ENCODE assay signal across 8 cellular contexts in genomic region chr11:28110839-28111235, GRCh38. TPM values are rescaled to one million over a fixed set of nuclear protein-coding genes. Genes with fewer than 3 reads are reported as not detected.
DNase-seq lines count a peak whose midpoint lies in the region; ATAC-seq and TF ChIP-seq lines count a peak whose summit lies in the region.

No MANE protein-coding gene starts in this region.

- intact Hi-C loops in PC-9 (cut with micrococcal nuclease; ENCODE audit: unreplicated experiment): no loop called here

- peak overlapping the region; percentile 74 for H3K4me2 ChIP-seq in DND-41 (ENCODE audit: insufficient read depth, low read length)
- peak overlapping the region; percentile 88 for H3K4me2 ChIP-seq in PC-9
- H3K4me2 ChIP-seq in parathyroid adenoma (ENCODE audit: low read length): peak overlapping the region; percentile 16

- H3K79me2 ChIP-seq in DND-41 (ENCODE audit: insufficient read depth, low read length) (peaks cover 88% of the 10 kb centered on the region), PC-9 (ENCODE audit: low read depth) (peaks cover 61% of the 10 kb centered on the region), parathyroid adenoma (peaks cover 4% of the 10 kb centered on the region)

- H3K9me3 ChIP-seq in DND-41 (ENCODE audit: insufficient read depth, low read length, severe bottlenecking) (no peaks in the 10 kb centered on the region), PC-9 (ENCODE audit: insufficient read depth, low read depth) (no peaks in the 10 kb centered on the region), esophagus (ENCODE audit: control insufficient read depth in 2 of 2, insufficient read depth in 1 of 2, low read depth in 1 of 2, low read length in 1 of 2) (no peaks in the 10 kb centered on the region), parathyroid adenoma (ENCODE audit: control insufficient read depth, low read length) (no peaks in the 10 kb centered on the region)

- POLR2A ChIA-PET in PC-9 (lab: Charles Lee; ENCODE audit: unreplicated experiment): no interaction called here

- CTCF ChIA-PET in PC-9 (lab: Charles Lee): no interaction called here

- H3K27ac ChIP-seq in DND-41 (ENCODE audit: low read length) (peak overlapping the region; percentile 85), PC-9 (peak overlapping the region; percentile 63), esophagus (ENCODE audit: low read depth in 2 of 2, low read length in 1 of 2) (peak overlapping the region in 1 of 2 donors; percentile 85), parathyroid adenoma (peak overlapping the region; percentile 75)

- H2AFZ ChIP-seq in DND-41 (ENCODE audit: low read depth, low read length) (peak overlapping the region; percentile 89), PC-9 (peak overlapping the region; percentile 92), parathyroid adenoma (peak overlapping the region; percentile 85)

- no peaks in the 10 kb centered on the region for H3K9me2 ChIP-seq in PC-9 (ENCODE audit: insufficient read depth)

- BruUV-seq in PC-9 (replicated peaks; lab: Mats Ljungman, UMichigan): no TSS peak

- H4K20me1 ChIP-seq in DND-41 (ENCODE audit: insufficient read depth, low read length) (no peaks in the 10 kb centered on the region), PC-9 (ENCODE audit: insufficient read depth) (no peaks in the 10 kb centered on the region)

- H3K36me3 ChIP-seq in DND-41 (ENCODE audit: insufficient read depth, low read length) (peaks cover 23% of the 10 kb centered on the region), PC-9 (ENCODE audit: low read depth) (0 out of 2 replicates have a peak, but pooled peaks cover 8% of the 10 kb centered on the region), esophagus (ENCODE audit: control insufficient read depth in 2 of 2, insufficient read depth in 2 of 2, low read length in 1 of 2) (no peaks in the 10 kb centered on the region), parathyroid adenoma (ENCODE audit: control insufficient read depth, insufficient read depth, low read length) (no peaks in the 10 kb centered on the region)

- H3K4me3 ChIP-seq in DND-41 (ENCODE audit: low read depth in 1 of 2, low read length in 2 of 2) (peak overlapping the region; percentile 87 to 91), PC-9 (peak overlapping the region; percentile 93), esophagus (ENCODE audit: low read depth in 1 of 2, low read length in 2 of 2) (peak overlapping the region; percentile 79 to 95), parathyroid adenoma (ENCODE audit: low read depth, low read length) (peak overlapping the region; percentile 64)

- H3K4me1 ChIP-seq in DND-41 (ENCODE audit: insufficient read depth, low read length) (peaks cover 48% of the 10 kb centered on the region), PC-9 (replicated peaks; ENCODE audit: insufficient read depth) (peaks cover 31% of the 10 kb centered on the region), esophagus (ENCODE audit: control insufficient read depth in 2 of 2, insufficient read depth in 2 of 2, low read length in 1 of 2) (no peaks in the 10 kb centered on the region), parathyroid adenoma (no peaks in the 10 kb centered on the region)

- no peak for ATAC-seq in DND-41 (ENCODE audit: insufficient read depth, low read depth)

- peaks cover 11% of the 10 kb centered on the region; the same call in 1 of the 2 replicates for H3F3A ChIP-seq in PC-9 (ENCODE audit: insufficient read depth, low read depth)

- peak overlapping the region; percentile 65 for H3K9ac ChIP-seq in DND-41 (ENCODE audit: low read depth, low read length)
- H3K9ac ChIP-seq in parathyroid adenoma: no peak overlapping the region

- H3K27me3 ChIP-seq in DND-41 (ENCODE audit: insufficient read depth, low read length, poor library complexity): no peaks in the 10 kb centered on the region
- H3K27me3 ChIP-seq in PC-9 (ENCODE audit: insufficient read depth, low read depth): no peaks in the 10 kb centered on the region
- no peaks in the 10 kb centered on the region for H3K27me3 ChIP-seq in esophagus (ENCODE audit: control insufficient read depth in 1 of 2, insufficient read depth in 2 of 2, low read length in 2 of 2)
- no peaks in the 10 kb centered on the region for H3K27me3 ChIP-seq in parathyroid adenoma (ENCODE audit: control insufficient read depth, insufficient read depth, low read length)

- no peak for TF ChIP-seq CTCF in DND-41 (IDR thresholded peaks at IDR 0.05; ENCODE audit: borderline replicate concordance, extremely low read depth, low read length, poor library complexity, severe bottlenecking)
- no peak for TF ChIP-seq CTCF in PC-9 (conservative IDR thresholded peaks at IDR 0.05)
- TF ChIP-seq CTCF in parathyroid adenoma (IDR thresholded peaks at IDR 0.05): no peak

- DNase-seq in DND-41: no peak
- DNase-seq in PC-9: peak in 1 of 2 experiments; percentile 36
- no peak for DNase-seq in stimulated activated CD4-positive, alpha-beta T cell treated with anti-CD3 and anti-CD28 coated beads, Interleukin-2, amount 100 ng/mL, for 48 hours
- no peak for DNase-seq in effector CD8-positive, alpha-beta T cell (lab: John Stamatoyannopoulos, UW)
- DNase-seq in anterior cingulate cortex (lab: John Stamatoyannopoulos, UW): no peak
- no peak for DNase-seq in NCI-H187 treated with DMSO at 0.1 percent for 48 hours (lab: John Stamatoyannopoulos, UW)

RNA-seq across cellular contexts. Expression of gene METTL15, which starts 2.6 kb away (rescaled TPM):
- 17.9 and 19.9 TPM in 2 replicates for total RNA-seq in PC-9 (2021)
- polyA plus RNA-seq in esophagus: 1 to 10 TPM; 2.7 to 2.9 TPM

RNA-seq across cellular contexts. Expression of gene KIF18A, which starts 2.9 kb away (rescaled TPM):
- 22.9 and 31.1 TPM in 2 replicates for total RNA-seq in PC-9 (2021)
- polyA plus RNA-seq in esophagus: 1 to 10 TPM; 1.4 to 1.6 TPM

Comparison
In these comparisons a context has a peak if more than half of its experiments do, and no peak if none do; other contexts are left out.
1. H3K4me2 ChIP-seq: peak in every context shown above with its lines; median percentile 88 in PC-9; 74 in DND-41; 16 in parathyroid adenoma.